23 cellular contexts compared by ENCODE assay signal in genomic region chr10:63708421-63708820, GRCh38.
A peak's percentile ranks its signal among the peaks of the same experiment; 100 is the strongest.
DNase-seq lines count a peak whose midpoint lies in the region; ATAC-seq, FAIRE-seq and TF ChIP-seq lines count a peak whose summit lies in the region.
"Had no signal": no experiment of that assay in that cellular context is flagged by ENCODE, and none has a peak within 500 bp of the region (broad histone marks: within the 10 kb centered on the region; RNA-seq: fewer than 3 reads in every experiment).

No MANE protein-coding gene starts in this region.

- TF ChIP-seq CTCF in CD14-positive monocyte (IDR thresholded peaks at IDR 0.05) = no peak
- no peak for TF ChIP-seq CTCF in gastrocnemius medialis (IDR thresholded peaks at IDR 0.05 in 4 of 5, conservative IDR thresholded peaks at IDR 0.05 in 1 of 5)
- TF ChIP-seq CTCF in natural killer cell (IDR thresholded peaks at IDR 0.05) = no peak

- in situ Hi-C loops in gastrocnemius medialis (cut with MboI; ENCODE audit: low sequenced_read_pairs in 4 of 4) = loop anchor here in 2 of 4 donors (25.0 kb wide), 3 partner anchors 196 to 1646 kb away; partner anchors contain the start of gene REEP3 (in 1 of the 2)

- H3K27ac Mint-ChIP-seq in CD14-positive monocyte (peak overlapping the region; percentile 75 to 94 (median 89)), natural killer cell (no peak overlapping the region)
- peak overlapping the region; percentile 71 for H3K27ac Mint-ChIP-seq in dendritic cell treated with granulocyte-macrophage colony-stimulating factor and Interleukin-4, amounts not matched to agents 40 ng/mL and 50 ng/mL, for 4 days

- no peak overlapping the region for H3K4me3 ChIP-seq in gastrocnemius medialis
- H3K4me3 ChIP-seq: suprapubic skin had no signal

- H3K9me3 Mint-ChIP-seq in CD14-positive monocyte = no peaks in the 10 kb centered on the region
- no peaks in the 10 kb centered on the region for H3K9me3 Mint-ChIP-seq in dendritic cell treated with granulocyte-macrophage colony-stimulating factor and Interleukin-4, amounts not matched to agents 40 ng/mL and 50 ng/mL, for 4 days
- H3K9me3 Mint-ChIP-seq in natural killer cell = no peaks in the 10 kb centered on the region
- H3K9me3 Mint-ChIP-seq: activated T-cell treated with anti-CD3 and anti-CD28 coated beads, Interleukin-2, amount 50 U/mL, for 72 hours; CD4-positive, alpha-beta memory T cell had no signal

- H3K9me3 ChIP-seq in gastrocnemius medialis = no peaks in the 10 kb centered on the region
- H3K9me3 ChIP-seq: suprapubic skin had no signal

- H3K4me1 Mint-ChIP-seq in CD14-positive monocyte (peaks cover 59% of the 10 kb centered on the region), natural killer cell (no peaks in the 10 kb centered on the region)
- H3K4me1 Mint-ChIP-seq in dendritic cell treated with granulocyte-macrophage colony-stimulating factor and Interleukin-4, amounts not matched to agents 40 ng/mL and 50 ng/mL, for 4 days (ENCODE audit: low read depth) = peaks cover 45% of the 10 kb centered on the region

- no peaks in the 10 kb centered on the region for H3K36me3 ChIP-seq in gastrocnemius medialis
- H3K36me3 ChIP-seq: suprapubic skin had no signal

- H3K27me3 ChIP-seq in gastrocnemius medialis = no peaks in the 10 kb centered on the region
- H3K27me3 ChIP-seq: suprapubic skin had no signal

- intact Hi-C loops in CD14-positive monocyte (cut with micrococcal nuclease) (loop anchor here in 1 of 2 donors (10.0 kb wide), 1 partner anchor 444 kb away; no protein-coding TSS in a partner anchor), gastrocnemius medialis (cut with DNase I; ENCODE audit: low total_unique reads) (no loop called here), natural killer cell (cut with micrococcal nuclease) (no loop called here)
- intact Hi-C loops in dendritic cell treated with granulocyte-macrophage colony-stimulating factor and Interleukin-4, amounts not matched to agents 40 ng/mL and 50 ng/mL, for 4 days (cut with micrococcal nuclease) = loop anchor here (10.0 kb wide), 1 partner anchor 444 kb away; no protein-coding TSS in a partner anchor

- peak overlapping the region in 3 of 4 donors; percentile 75 to 77 (median 76) for H3K27ac ChIP-seq in gastrocnemius medialis
- H3K27ac ChIP-seq: KMS-11 had no signal

- FAIRE-seq in HTR-8/SVneo (lab: Jason Lieb, UNC) = no peak
- FAIRE-seq: kidney, TTC549 had no signal

- H3K36me3 Mint-ChIP-seq in CD14-positive monocyte = peaks cover 0 to 2% of the 10 kb centered on the region in 2 donors
- no peaks in the 10 kb centered on the region for H3K36me3 Mint-ChIP-seq in dendritic cell treated with granulocyte-macrophage colony-stimulating factor and Interleukin-4, amounts not matched to agents 40 ng/mL and 50 ng/mL, for 4 days (ENCODE audit: low read depth)
- H3K36me3 Mint-ChIP-seq in natural killer cell = no peaks in the 10 kb centered on the region
- H3K36me3 Mint-ChIP-seq: CD4-positive, alpha-beta memory T cell had no signal

- H3K27me3 Mint-ChIP-seq in CD14-positive monocyte (ENCODE audit: low read depth in 3 of 3) = peaks cover 0 to 4% (median 1%) of the 10 kb centered on the region in 3 donors
- peaks cover 8% of the 10 kb centered on the region for H3K27me3 Mint-ChIP-seq in dendritic cell treated with granulocyte-macrophage colony-stimulating factor and Interleukin-4, amounts not matched to agents 40 ng/mL and 50 ng/mL, for 4 days
- peaks cover 2 to 4% of the 10 kb centered on the region in 2 donors for H3K27me3 Mint-ChIP-seq in natural killer cell (ENCODE audit: low read depth in 2 of 2)
- H3K27me3 Mint-ChIP-seq: CD4-positive, alpha-beta memory T cell had no signal

- no peak for TF ChIP-seq POLR2A in gastrocnemius medialis (IDR thresholded peaks at IDR 0.05)

- no peak for ATAC-seq in gastrocnemius medialis
- ATAC-seq in natural killer cell = no peak
- ATAC-seq: activated T-cell treated with anti-CD3 and anti-CD28 coated beads, Interleukin-2, amount 50 U/mL, for 72 hours had no signal

- H3K4me3 Mint-ChIP-seq in CD14-positive monocyte (no peak overlapping the region), natural killer cell (no peak overlapping the region)
- H3K4me3 Mint-ChIP-seq in dendritic cell treated with granulocyte-macrophage colony-stimulating factor and Interleukin-4, amounts not matched to agents 40 ng/mL and 50 ng/mL, for 4 days = no peak overlapping the region
- H3K4me3 Mint-ChIP-seq: activated T-cell treated with anti-CD3 and anti-CD28 coated beads, Interleukin-2, amount 50 U/mL, for 72 hours; CD4-positive, alpha-beta memory T cell had no signal

- H3K4me1 ChIP-seq in gastrocnemius medialis = peaks cover 37 to 51% of the 10 kb centered on the region in 2 donors

- DNase-seq in CD14-positive monocyte (ENCODE audit: low spot score) (no peak), NCI-H69 (lab: John Stamatoyannopoulos, UW) (peak; percentile 4), gastrocnemius medialis (no peak), HTR-8/SVneo (ENCODE audit: insufficient read length, low spot score) (no peak), natural killer cell (no peak)
- DNase-seq in stimulated activated CD4-positive, alpha-beta T cell treated with anti-CD3 and anti-CD28 coated beads, Interleukin-4, amount 100 ng/mL, for 4 hours = no peak
- no peak for DNase-seq in stimulated activated CD4-positive, alpha-beta T cell treated with anti-CD3 and anti-CD28 coated beads, Interleukin-15, amount 100 ng/mL, for 24 hours
- DNase-seq: activated CD4-positive, alpha-beta T cell treated with anti-CD3 and anti-CD28 coated beads for 1 hour; activated naive CD4-positive, alpha-beta T cell treated with anti-CD3 and anti-CD28 coated beads, Interleukin-2, amount 50 U/mL, for 16 hours; activated T-cell treated with anti-CD3 and anti-CD28 coated beads, Interleukin-2, amount 50 U/mL, for 72 hours; CD4-positive, alpha-beta memory T cell; DMS53; effector CD4-positive, alpha-beta T cell; GF-D8; kidney; NCI-H82; nucleus accumbens; OCI-M1; T-helper 1 cell had no signal

Comparison
In these comparisons a context has a peak if more than half of its experiments do, and no peak if none do; other contexts are left out.
1. H3K27ac Mint-ChIP-seq: peak in CD14-positive monocyte (7 of 7) and dendritic cell treated with granulocyte-macrophage colony-stimulating factor and Interleukin-4, amounts not matched to agents 40 ng/mL and 50 ng/mL, for 4 days (single experiment); none in natural killer cell (0 of 2).